ENCODE assay signal across 1 cellular context in genomic region chr17:57651451-57651850, GRCh38.
TF ChIP-seq lines count a peak whose summit lies in the region.

No MANE protein-coding gene starts in this region.

TF ChIP-seq in GM23338, 12 proteins besides CTCF, POLR2A, EP300 and RAD21 (continued from another document):
- no peak for TF ChIP-seq REST (IDR thresholded peaks at IDR 0.05; ENCODE audit: unreplicated experiment)
TF ChIP-seq in GM23338: peak in this region for 0.
